In genomic region chr5:56253924-56254323, GRCh38 we compare ENCODE assay signal across 34 cellular contexts. TPM values are rescaled to one million over a fixed set of nuclear protein-coding genes. Genes with fewer than 3 reads are reported as not detected.
"Had no signal": no experiment of that assay in that cellular context is flagged by ENCODE, and none has a peak within 500 bp of the region (broad histone marks: within the 10 kb centered on the region; RNA-seq: fewer than 3 reads in every experiment).

No MANE protein-coding gene starts in this region.

- H3K4me1 ChIP-seq: left lung, prostate gland, sigmoid colon, testis, uterus had no signal

- H3K4me1 Mint-ChIP-seq: stimulated activated memory B cell treated with anti-CD40 and anti-IgM and Interleukin-4, amounts not matched to agents 10 μg/mL and 1 μg/mL and 100 μg/mL, for 72 hours had no signal

- H3K27me3 ChIP-seq: left lung, pancreas, sigmoid colon, stomach, testis, tibial artery, uterus had no signal

- FAIRE-seq: keratinocyte had no signal

- H3K9me3 ChIP-seq: lower lobe of right lung, mucosa of descending colon, pancreas, prostate gland, sigmoid colon, testis, tibial artery, uterus had no signal

- H3K27ac ChIP-seq: left lung, lower lobe of right lung, pancreas, prostate gland, sigmoid colon, stomach, testis, tibial artery, uterus had no signal

- H3K27ac Mint-ChIP-seq: naive thymus-derived CD4-positive, alpha-beta T cell; natural killer cell treated with Interleukin-12 subunit alpha and Interleukin-12 subunit beta and Interleukin-15 and Interleukin-18, amount 100 ng/mL, for 72 hours; stimulated activated memory B cell treated with anti-CD40 and anti-IgM and Interleukin-4, amounts not matched to agents 10 μg/mL and 1 μg/mL and 100 μg/mL, for 72 hours; type B pancreatic cell had no signal

- H3K36me3 ChIP-seq: left lung, lower lobe of right lung, pancreas, prostate gland, sigmoid colon, stomach, tibial artery, uterus had no signal

- DNase-seq: head of caudate nucleus; hippocampal formation; kidney glomerular epithelial cell; left colon; left lung; lower lobe of right lung; mammary epithelial cell; mesendoderm; midbrain; mucosa of descending colon; naive thymus-derived CD4-positive, alpha-beta T cell; nucleus accumbens; pancreas; posterior cingulate gyrus; retina; sigmoid colon; small intestine; stimulated activated CD4-positive, alpha-beta T cell treated with anti-CD3 and anti-CD28 coated beads, Interleukin-1b, Interleukin-23, amount 100 ng/mL, for 48 hours; stimulated activated CD4-positive, alpha-beta T cell treated with anti-CD3 and anti-CD28 coated beads, Interleukin-2, amount 100 ng/mL, for 48 hours; stimulated activated CD4-positive, alpha-beta T cell treated with anti-CD3 and anti-CD28 coated beads, Interleukin-4, amount 100 ng/mL, for 4 hours; stimulated activated CD8-positive, alpha-beta memory T cell treated with anti-CD3 and anti-CD28 coated beads, Interleukin-4, amount 100 ng/mL, for 48 hours; stimulated activated naive CD8-positive, alpha-beta T cell treated with anti-CD3 and anti-CD28 coated beads, Interleukin-15, Interleukin-2, amounts not matched to agents 100 U/mL and 50 U/mL, for 24 hours; stomach; testis; tibial artery; uterus had no signal

- H3K36me3 Mint-ChIP-seq: natural killer cell treated with Interleukin-12 subunit alpha and Interleukin-12 subunit beta and Interleukin-15 and Interleukin-18, amount 100 ng/mL, for 72 hours; stimulated activated memory B cell treated with anti-CD40 and anti-IgM and Interleukin-4, amounts not matched to agents 10 μg/mL and 1 μg/mL and 100 μg/mL, for 72 hours; type B pancreatic cell had no signal

- H3K27me3 Mint-ChIP-seq: type B pancreatic cell had no signal

- H3K4me3 Mint-ChIP-seq: naive thymus-derived CD4-positive, alpha-beta T cell; natural killer cell treated with Interleukin-12 subunit alpha and Interleukin-12 subunit beta and Interleukin-15 and Interleukin-18, amount 100 ng/mL, for 72 hours; stimulated activated memory B cell treated with anti-CD40 and anti-IgM and Interleukin-4, amounts not matched to agents 10 μg/mL and 1 μg/mL and 100 μg/mL, for 72 hours; type B pancreatic cell had no signal

- H3K9me3 Mint-ChIP-seq: natural killer cell treated with Interleukin-12 subunit alpha and Interleukin-12 subunit beta and Interleukin-15 and Interleukin-18, amount 100 ng/mL, for 72 hours; stimulated activated memory B cell treated with anti-CD40 and anti-IgM and Interleukin-4, amounts not matched to agents 10 μg/mL and 1 μg/mL and 100 μg/mL, for 72 hours; type B pancreatic cell had no signal

- ATAC-seq: left colon; left lung; lower lobe of right lung; mucosa of descending colon; naive thymus-derived CD4-positive, alpha-beta T cell; natural killer cell treated with Interleukin-12 subunit alpha and Interleukin-12 subunit beta and Interleukin-15 and Interleukin-18, amount 100 ng/mL, for 72 hours; pancreas; right cardiac atrium; stimulated activated memory B cell treated with anti-CD40 and anti-IgM and Interleukin-4, amounts not matched to agents 10 μg/mL and 1 μg/mL and 100 μg/mL, for 72 hours; stimulated activated naive CD8-positive, alpha-beta T cell treated with anti-CD3 and anti-CD28 coated beads, Interleukin-15, Interleukin-2, amounts not matched to agents 100 U/mL and 50 U/mL, for 24 hours had no signal

- H3K4me3 ChIP-seq: left lung, lower lobe of right lung, mucosa of descending colon, pancreas, prostate gland, sigmoid colon, stomach, testis, tibial artery, uterus had no signal

RNA-seq across cellular contexts. Expression of gene ANKRD55, which starts 20.8 kb away (rescaled TPM):
- total RNA-seq: left colon, mammary epithelial cell, myocyte, osteoblast had no signal
- polyA plus RNA-seq: keratinocyte, mammary epithelial cell, pancreas had no signal
